Comparison of ENCODE assay signal across 10 cellular contexts in genomic region chr1:169138866-169139670, GRCh38. TPM values are rescaled to one million over a fixed set of nuclear protein-coding genes. Genes with fewer than 3 reads are reported as not detected.
DNase-seq lines count a peak whose midpoint lies in the region; ATAC-seq, FAIRE-seq and TF ChIP-seq lines count a peak whose summit lies in the region.
"Had no signal": no experiment of that assay in that cellular context is flagged by ENCODE, and none has a peak within 500 bp of the region (broad histone marks: within the 10 kb centered on the region; RNA-seq: fewer than 3 reads in every experiment).

No MANE protein-coding gene starts in this region.

- H3K4me3 ChIP-seq in endothelial cell of umbilical vein (replicated peaks in 1 of 3; ENCODE audit: insufficient read depth in 1 of 3, low read depth in 1 of 3, low read length in 3 of 3) (no peak overlapping the region), PC-9 (no peak overlapping the region), esophagus muscularis mucosa (no peak overlapping the region)
- H3K4me3 ChIP-seq: lower lobe of right lung had no signal

- dilution Hi-C loops in endothelial cell of umbilical vein (cut with MboI; ENCODE audit: extremely low pct_ligation_motif_present, low sequenced_read_pairs), result no loop called here

- CTCF ChIA-PET in endothelial cell of umbilical vein (lab: Charles Lee) (interaction anchor here (2.2 kb wide), 1 partner anchor 209 kb away, joined by 7 read pairs; no protein-coding TSS in a partner anchor), PC-9 (lab: Charles Lee) (no interaction called here)

- H3K27ac ChIP-seq in endothelial cell of umbilical vein (ENCODE audit: insufficient read depth, low read depth, low read length) (no peak overlapping the region), PC-9 (no peak overlapping the region), esophagus muscularis mucosa (replicated peaks in 1 of 4) (no peak overlapping the region)
- H3K27ac ChIP-seq: lower lobe of right lung had no signal

- H3K79me2 ChIP-seq in endothelial cell of umbilical vein (ENCODE audit: control insufficient read depth, insufficient read depth, low read length), result no peaks in the 10 kb centered on the region
- H3K79me2 ChIP-seq in PC-9 (ENCODE audit: low read depth), result no peaks in the 10 kb centered on the region

- H2AFZ ChIP-seq in endothelial cell of umbilical vein (ENCODE audit: low read depth, low read length) (no peak overlapping the region), PC-9 (no peak overlapping the region)

- H3K9me2 ChIP-seq in PC-9 (ENCODE audit: insufficient read depth), result no peaks in the 10 kb centered on the region

- H3F3A ChIP-seq in PC-9 (ENCODE audit: insufficient read depth, low read depth), result peaks cover 6% of the 10 kb centered on the region; the same call in 1 of the 2 replicates

- TF ChIP-seq CTCF in endothelial cell of umbilical vein (IDR thresholded peaks at IDR 0.05; ENCODE audit: extremely low read depth in 1 of 2, insufficient read depth in 1 of 2, low read depth in 1 of 2, low read length in 2 of 2) (no peak), PC-9 (conservative IDR thresholded peaks at IDR 0.05) (no peak), esophagus muscularis mucosa (IDR thresholded peaks at IDR 0.05) (no peak)

- no peaks in the 10 kb centered on the region for H3K36me3 ChIP-seq in endothelial cell of umbilical vein (ENCODE audit: control insufficient read depth in 2 of 2, extremely low read depth in 1 of 2, insufficient read depth in 2 of 2, low read length in 2 of 2)
- no peaks in the 10 kb centered on the region for H3K36me3 ChIP-seq in PC-9 (ENCODE audit: low read depth)
- no peaks in the 10 kb centered on the region for H3K36me3 ChIP-seq in esophagus muscularis mucosa
- H3K36me3 ChIP-seq: lower lobe of right lung had no signal

- POLR2A ChIA-PET in endothelial cell of umbilical vein (lab: Charles Lee), result interaction anchor here (0.5 kb wide), 1 partner anchor 846 kb away, joined by 8 read pairs; no protein-coding TSS in a partner anchor
- POLR2A ChIA-PET in PC-9 (lab: Charles Lee; ENCODE audit: unreplicated experiment), result no interaction called here

- H3K27me3 ChIP-seq in endothelial cell of umbilical vein (ENCODE audit: control insufficient read depth in 2 of 2, insufficient read depth in 2 of 2, low read length in 2 of 2) (no peaks in the 10 kb centered on the region), PC-9 (ENCODE audit: insufficient read depth, low read depth) (no peaks in the 10 kb centered on the region), esophagus muscularis mucosa (no peaks in the 10 kb centered on the region)

- no peaks in the 10 kb centered on the region for H3K4me1 ChIP-seq in endothelial cell of umbilical vein (ENCODE audit: control insufficient read depth, extremely low read depth, insufficient read depth, low read length)
- H3K4me1 ChIP-seq in PC-9 (replicated peaks; ENCODE audit: insufficient read depth), result no peaks in the 10 kb centered on the region
- peaks cover 0 to 6% (median 2%) of the 10 kb centered on the region in 4 donors for H3K4me1 ChIP-seq in esophagus muscularis mucosa
- H3K4me1 ChIP-seq: lower lobe of right lung had no signal

- intact Hi-C loops in endothelial cell of umbilical vein (cut with micrococcal nuclease), result loop anchor here (10.0 kb wide), 1 partner anchor 534 kb away; no protein-coding TSS in a partner anchor
- intact Hi-C loops in PC-9 (cut with micrococcal nuclease; ENCODE audit: unreplicated experiment), result no loop called here
- intact Hi-C loops in esophagus muscularis mucosa (cut with DNase I), result loop anchor here (10.0 kb wide), 1 partner anchor 534 kb away; no protein-coding TSS in a partner anchor

- DNase-seq in endothelial cell of umbilical vein (ENCODE audit: low read depth, low spot score) (no peak), SK-N-DZ (ENCODE audit: low spot score) (no peak), PC-9 (no peak), esophagus muscularis mucosa (ENCODE audit: extremely low spot score) (no peak), ACHN (no peak)
- DNase-seq: Kasumi-1, lower lobe of right lung had no signal

- in situ Hi-C loops in ACHN (cut with HindIII; ENCODE audit: low pct_ligation_motif_present, low pct_unique_long_range_greater_than_20kb, low sequenced_read_pairs), result no loop called here

- ATAC-seq in GM18867 (IDR thresholded peaks at IDR 0.05; ENCODE audit: unreplicated experiment) (peak; percentile 95), GM21528 (IDR thresholded peaks at IDR 0.05; ENCODE audit: low FRiP score, unreplicated experiment) (peak; percentile 88), HG03196 (IDR thresholded peaks at IDR 0.05; ENCODE audit: unreplicated experiment) (peak; percentile 70)
- ATAC-seq: lower lobe of right lung had no signal

- H3K4me2 ChIP-seq in endothelial cell of umbilical vein (ENCODE audit: insufficient read depth, low read length), result no peak overlapping the region
- no peak overlapping the region for H3K4me2 ChIP-seq in PC-9

- H4K20me1 ChIP-seq in endothelial cell of umbilical vein (replicated peaks; ENCODE audit: control insufficient read depth, extremely low read depth, insufficient read depth, low read length) (no peaks in the 10 kb centered on the region), PC-9 (ENCODE audit: insufficient read depth) (no peaks in the 10 kb centered on the region)

- no TSS peak for BruUV-seq in endothelial cell of umbilical vein (replicated peaks; lab: Mats Ljungman, UMichigan)
- no TSS peak for BruUV-seq in PC-9 (replicated peaks; lab: Mats Ljungman, UMichigan)

- no peaks in the 10 kb centered on the region for H3K9me3 ChIP-seq in endothelial cell of umbilical vein (replicated peaks; ENCODE audit: control insufficient read depth, insufficient read depth, low read length)
- no peaks in the 10 kb centered on the region for H3K9me3 ChIP-seq in PC-9 (ENCODE audit: insufficient read depth, low read depth)
- no peaks in the 10 kb centered on the region for H3K9me3 ChIP-seq in esophagus muscularis mucosa
- H3K9me3 ChIP-seq: lower lobe of right lung had no signal

- WGBS in esophagus muscularis mucosa, result 91% methylated on average over 2 of the region's 2 CpGs

- H3K9ac ChIP-seq in endothelial cell of umbilical vein (replicated peaks; ENCODE audit: extremely low read depth, insufficient read depth, low read length), result no peak overlapping the region

- no peak for TF ChIP-seq POLR2A in endothelial cell of umbilical vein (IDR thresholded peaks at IDR 0.05; ENCODE audit: low read depth, low read length)
- no peak for TF ChIP-seq POLR2A in esophagus muscularis mucosa (IDR thresholded peaks at IDR 0.05; ENCODE audit: low read depth)

- H3K9me1 ChIP-seq in endothelial cell of umbilical vein (replicated peaks; ENCODE audit: control insufficient read depth, extremely low read depth, insufficient read depth, low read length), result no peaks in the 10 kb centered on the region

- peak; percentile 8 for FAIRE-seq in endothelial cell of umbilical vein (lab: Jason Lieb, UNC)

- TF ChIP-seq EP300 in esophagus muscularis mucosa (IDR thresholded peaks at IDR 0.05), result no peak

TF ChIP-seq in endothelial cell of umbilical vein, 7 proteins besides CTCF, POLR2A, EP300 and RAD21:
- peak; percentile 14 for TF ChIP-seq JUN (IDR thresholded peaks at IDR 0.05; ENCODE audit: borderline replicate concordance, insufficient read depth, insufficient read length, low read depth)
- no peak for TF ChIP-seq MAX (IDR thresholded peaks at IDR 0.05; ENCODE audit: insufficient read depth, insufficient read length)

RNA-seq across cellular contexts. Expression of gene ATP1B1, which starts 32.6 kb away (rescaled TPM):
- total RNA-seq in endothelial cell of umbilical vein (56.1 and 60.5 TPM in 2 replicates), PC-9 (2021) (110 and 113 TPM in 2 replicates), esophagus muscularis mucosa (10 to 100 TPM; 69.4 to 88.6 (median 78.3) TPM)
- 11.5 and 14.3 TPM in 2 replicates for polyA plus RNA-seq in endothelial cell of umbilical vein
- polyA plus RNA-seq in endothelial cell of umbilical vein (2011; cell fraction: cytosol; rRNA removed), result 18.8 and 19.5 TPM in 2 replicates
- 12.9 and 20.0 TPM in 2 replicates for polyA plus RNA-seq in endothelial cell of umbilical vein (2011; cell fraction: nucleus; rRNA removed)
- 23.8 and 44.8 TPM in 2 replicates for polyA plus RNA-seq in endothelial cell of umbilical vein (2012)
- 13.2 and 15.4 TPM in 2 replicates for polyA minus RNA-seq in endothelial cell of umbilical vein
- 56.3 TPM for polyA minus RNA-seq in endothelial cell of umbilical vein (2011; cell fraction: cytosol; rRNA and poly(A)+ RNA removed)
- polyA minus RNA-seq in endothelial cell of umbilical vein (2011; cell fraction: nucleus; rRNA and poly(A)+ RNA removed), result 12.3 and 12.8 TPM in 2 replicates
- polyA plus RNA-seq in SK-N-DZ (2014; cell fraction: cytosol; rRNA removed), result 56.6 and 57.7 TPM in 2 replicates
- 27.7 and 29.6 TPM in 2 replicates for polyA plus RNA-seq in SK-N-DZ (2014; cell fraction: nucleus; rRNA removed)
